ENCODE assay signal across 12 cellular contexts in genomic region chr2:174591740-174592139, GRCh38. TPM values are rescaled to one million over a fixed set of nuclear protein-coding genes. Genes with fewer than 3 reads are reported as not detected.
DNase-seq lines count a peak whose midpoint lies in the region; ATAC-seq and TF ChIP-seq lines count a peak whose summit lies in the region.
"Had no signal": no experiment of that assay in that cellular context is flagged by ENCODE, and none has a peak within 500 bp of the region (broad histone marks: within the 10 kb centered on the region; RNA-seq: fewer than 3 reads in every experiment).

No MANE protein-coding gene starts in this region.

- H3K9me3 ChIP-seq in CD8-positive, alpha-beta T cell (ENCODE audit: low read length) = no peaks in the 10 kb centered on the region
- H3K9me3 ChIP-seq in neutrophil = no peaks in the 10 kb centered on the region

- POLR2A ChIA-PET in CD8-positive, alpha-beta T cell (lab: Charles Lee) = interaction anchor here (0.7 to 2.0 kb wide), 4 partner anchors 11 to 91 kb away, joined by 3 to 7 read pairs (median 4); no protein-coding TSS in a partner anchor

- no peaks in the 10 kb centered on the region for H3K27me3 ChIP-seq in CD8-positive, alpha-beta T cell (ENCODE audit: insufficient read depth, low read length)
- H3K27me3 ChIP-seq in neutrophil = no peaks in the 10 kb centered on the region

- CTCF ChIA-PET in CD8-positive, alpha-beta T cell (lab: Charles Lee) = interaction anchor here (1.3 to 22.2 kb wide), 4 partner anchors 11 to 96 kb away, joined by 3 to 289 read pairs (median 34); no protein-coding TSS in a partner anchor

- H3K36me3 Mint-ChIP-seq in CD8-positive, alpha-beta T cell = peaks cover 64% of the 10 kb centered on the region
- H3K36me3 Mint-ChIP-seq in IgD-negative memory B cell = peaks cover 2% of the 10 kb centered on the region
- peaks cover 14% of the 10 kb centered on the region for H3K36me3 Mint-ChIP-seq in activated naive CD8-positive, alpha-beta T cell

- peaks cover 13% of the 10 kb centered on the region for H3K36me3 ChIP-seq in CD8-positive, alpha-beta T cell (ENCODE audit: insufficient read depth, low read length)
- peaks cover 33% of the 10 kb centered on the region for H3K36me3 ChIP-seq in neutrophil

- no peak for DNase-seq in CD8-positive, alpha-beta T cell
- DNase-seq in stimulated activated CD4-positive, alpha-beta T cell treated with anti-CD3 and anti-CD28 coated beads, Interleukin-4, amount 100 ng/mL, for 4 hours = no peak
- DNase-seq in NOMO-1 treated with DMSO at 0.1 percent for 48 hours (lab: John Stamatoyannopoulos, UW; ENCODE audit: unreplicated experiment) (no peak), islet precursor cell (no peak)
- DNase-seq: central memory CD4-positive, alpha-beta T cell; stimulated activated CD4-positive, alpha-beta T cell treated with anti-CD3 and anti-CD28 coated beads, Interleukin-2, amount 100 ng/mL, for 48 hours had no signal

- peaks cover 56% of the 10 kb centered on the region for H3K4me1 ChIP-seq in CD8-positive, alpha-beta T cell (ENCODE audit: insufficient read depth, low read length)
- H3K4me1 ChIP-seq in neutrophil (ENCODE audit: control insufficient read depth in 1 of 2, insufficient read depth in 1 of 2, low read depth in 1 of 2, low read length in 1 of 2) = peaks cover 74 to 83% of the 10 kb centered on the region in 2 experiments

- H3K4me1 Mint-ChIP-seq in CD8-positive, alpha-beta T cell (ENCODE audit: low read depth) = peaks cover 70% of the 10 kb centered on the region
- H3K4me1 Mint-ChIP-seq in IgD-negative memory B cell = peaks cover 34 to 59% (median 54%) of the 10 kb centered on the region in 3 donors
- H3K4me1 Mint-ChIP-seq in activated naive CD8-positive, alpha-beta T cell (ENCODE audit: low read depth) = peaks cover 82% of the 10 kb centered on the region

- H3K27me3 Mint-ChIP-seq in CD8-positive, alpha-beta T cell (ENCODE audit: low read depth) = no peaks in the 10 kb centered on the region
- no peaks in the 10 kb centered on the region for H3K27me3 Mint-ChIP-seq in IgD-negative memory B cell
- H3K27me3 Mint-ChIP-seq in activated naive CD8-positive, alpha-beta T cell = no peaks in the 10 kb centered on the region
- H3K27me3 Mint-ChIP-seq: progenitor cell of endocrine pancreas had no signal

- peak overlapping the region; percentile 22 for H3K27ac ChIP-seq in CD8-positive, alpha-beta T cell (ENCODE audit: low read depth, low read length)
- H3K27ac ChIP-seq in neutrophil = peak overlapping the region; percentile 95

- peak overlapping the region; percentile 74 for H3K4me3 Mint-ChIP-seq in CD8-positive, alpha-beta T cell
- peak overlapping the region; percentile 63 to 89 (median 76) for H3K4me3 Mint-ChIP-seq in IgD-negative memory B cell
- peak overlapping the region; percentile 75 for H3K4me3 Mint-ChIP-seq in activated naive CD8-positive, alpha-beta T cell

- no peak for TF ChIP-seq CTCF in CD8-positive, alpha-beta T cell (IDR thresholded peaks at IDR 0.05)
- TF ChIP-seq CTCF in neutrophil (IDR thresholded peaks at IDR 0.05) = no peak

- intact Hi-C loops in CD8-positive, alpha-beta T cell (cut with DNase I, micrococcal nuclease) = loop anchor here (2.0 to 10.0 kb wide), 5 partner anchors 91 to 1413 kb away; partner anchors contain the start of genes SP3 (in 2 of the 2), GPR155 (in 1 of the 2) and LNPK (in 1 of the 2)

- H3K9me3 Mint-ChIP-seq in CD8-positive, alpha-beta T cell = no peaks in the 10 kb centered on the region
- no peaks in the 10 kb centered on the region for H3K9me3 Mint-ChIP-seq in IgD-negative memory B cell
- H3K9me3 Mint-ChIP-seq in activated naive CD8-positive, alpha-beta T cell (ENCODE audit: low read depth) = no peaks in the 10 kb centered on the region

- peak overlapping the region; percentile 98 for H3K27ac Mint-ChIP-seq in CD8-positive, alpha-beta T cell
- H3K27ac Mint-ChIP-seq in IgD-negative memory B cell = peak overlapping the region; percentile 92 to 97 (median 94)
- peak overlapping the region; percentile 97 for H3K27ac Mint-ChIP-seq in activated naive CD8-positive, alpha-beta T cell
- H3K27ac Mint-ChIP-seq: progenitor cell of endocrine pancreas had no signal

- peak overlapping the region; percentile 30 for H3K4me3 ChIP-seq in CD8-positive, alpha-beta T cell (ENCODE audit: low read depth, low read length)
- no peak overlapping the region for H3K4me3 ChIP-seq in neutrophil (ENCODE audit: low read depth in 1 of 2, low read length in 1 of 2)

- no peak for ATAC-seq in CD8-positive, alpha-beta T cell
- no peak for ATAC-seq in HG03097 (IDR thresholded peaks at IDR 0.05; ENCODE audit: low FRiP score, unreplicated experiment)
- ATAC-seq: esophagus mucosa had no signal

RNA-seq across cellular contexts. Expression of gene WIPF1, which starts 5.9 kb away (rescaled TPM):
- 100 to 1,000 TPM; 275 to 282 TPM for total RNA-seq in CD8-positive, alpha-beta T cell
- polyA plus RNA-seq in IgD-negative memory B cell = 120 TPM
